22 cellular contexts compared by ENCODE assay signal in genomic region chr12:90627180-90627896, GRCh38.
A peak's percentile ranks its signal among the peaks of the same experiment; 100 is the strongest.
DNase-seq lines count a peak whose midpoint lies in the region; ATAC-seq, FAIRE-seq and TF ChIP-seq lines count a peak whose summit lies in the region.
"Had no signal": no experiment of that assay in that cellular context is flagged by ENCODE, and none has a peak within 500 bp of the region (broad histone marks: within the 10 kb centered on the region; RNA-seq: fewer than 3 reads in every experiment).

No MANE protein-coding gene starts in this region.

- H3K27ac ChIP-seq in GM23248 (0 out of 2 replicates have a peak overlapping the region, but pooled peaks have one; percentile 3), GM12878 (ENCODE audit: control insufficient read depth, insufficient read depth) (no peak overlapping the region), neuronal stem cell (replicated peaks; ENCODE audit: low read length) (no peak overlapping the region)
- H3K27ac ChIP-seq: left ventricle myocardium inferior, Peyer's patch, upper lobe of left lung had no signal

- no peaks in the 10 kb centered on the region for H3K79me1 ChIP-seq in neuronal stem cell (ENCODE audit: low read depth, low read length)

- H3K14ac ChIP-seq in neuronal stem cell (ENCODE audit: low read length), result no peak overlapping the region

- H3K36me3 ChIP-seq in GM23248 (ENCODE audit: low read depth), result no peaks in the 10 kb centered on the region
- H3K36me3 ChIP-seq in MG63, result no peaks in the 10 kb centered on the region
- H3K36me3 ChIP-seq in GM12878 (ENCODE audit: control insufficient read depth in 2 of 2, insufficient read depth in 2 of 2, low read length in 1 of 2), result no peaks in the 10 kb centered on the region
- H3K36me3 ChIP-seq in neuronal stem cell (replicated peaks in 1 of 2; ENCODE audit: control insufficient read depth in 2 of 2, insufficient read depth in 2 of 2, low read length in 2 of 2), result no peaks in the 10 kb centered on the region
- H3K36me3 ChIP-seq: left ventricle myocardium inferior, Peyer's patch, upper lobe of left lung had no signal

- H3K79me2 ChIP-seq in GM23248 (ENCODE audit: insufficient read depth) (no peaks in the 10 kb centered on the region), GM12878 (ENCODE audit: control insufficient read depth, insufficient read depth, low read length) (no peaks in the 10 kb centered on the region)

- RAD21 ChIA-PET in GM12878 (lab: Charles Lee; ENCODE audit: unreplicated experiment), result no interaction called here

- SMC1A ChIA-PET in GM12878 (lab: Charles Lee; ENCODE audit: uncharacterized antibody, unreplicated experiment), result no interaction called here

- ATAC-seq in GM12878 (no peak; the same call in 2 of the 3 replicates), HG02763 (IDR thresholded peaks at IDR 0.05; ENCODE audit: unreplicated experiment) (no peak)
- ATAC-seq: activated CD4-positive, alpha-beta T cell treated with anti-CD3 and anti-CD28 coated beads for 36 hours had no signal

- WGBS in GM23248 (ENCODE audit: low coverage in 1 of 2, low lambda C conversion rate in 2 of 2, missing lambda C conversion rate in 2 of 2), 2 experiments, result 60 to 64% methylated on average over 6 of the region's 6 CpGs
- 49% methylated on average over 6 of the region's 6 CpGs for WGBS in GM12878 (ENCODE audit: insufficient coverage, insufficient replicate concordance, low lambda C conversion rate, missing lambda C conversion rate)
- no CpG with 5 or more reads among the region's 6 CpGs for WGBS in neuronal stem cell (ENCODE audit: extremely low coverage in 2 of 2, insufficient read length in 2 of 2, insufficient replicate concordance in 1 of 2), 2 donors

- TF ChIP-seq CTCF in GM12878 (IDR thresholded peaks at IDR 0.05 in 2 of 3, conservative IDR thresholded peaks at IDR 0.05 in 1 of 3; ENCODE audit: control insufficient read depth in 2 of 3, extremely low read depth in 1 of 3, insufficient read depth in 1 of 3, low read depth in 3 of 3, low read length in 3 of 3), result no peak

- TF ChIP-seq EP300 in GM12878 (IDR thresholded peaks at IDR 0.05; ENCODE audit: borderline replicate concordance in 1 of 2, control insufficient read depth in 1 of 2, low read depth in 2 of 2, low read length in 2 of 2), result no peak

- H2AK5ac ChIP-seq in neuronal stem cell (ENCODE audit: low read depth, low read length), result no peak overlapping the region

- H2BK12ac ChIP-seq in neuronal stem cell (ENCODE audit: low read length), result no peak overlapping the region

- H3K9me2 ChIP-seq in GM23248 (ENCODE audit: insufficient read depth), result no peaks in the 10 kb centered on the region

- no peak overlapping the region for H3K23ac ChIP-seq in neuronal stem cell (ENCODE audit: low read depth, low read length, poor library complexity)

- H2BK5ac ChIP-seq in neuronal stem cell (ENCODE audit: low read length), result no peak overlapping the region

- H2AFZ ChIP-seq in GM23248 (peak overlapping the region; percentile 23), GM12878 (ENCODE audit: control insufficient read depth, low read depth, low read length) (no peak overlapping the region), neuronal stem cell (ENCODE audit: low read length) (peak overlapping the region; percentile 60)

- no peak overlapping the region for H3K18ac ChIP-seq in neuronal stem cell (ENCODE audit: low read length)

- H3K4me1 ChIP-seq in GM23248 (ENCODE audit: insufficient read depth) (peaks cover 7% of the 10 kb centered on the region; the same call in 1 of the 2 replicates), GM12878 (ENCODE audit: control insufficient read depth, insufficient read depth, low read length) (no peaks in the 10 kb centered on the region), neuronal stem cell (ENCODE audit: control insufficient read depth in 2 of 2, insufficient read depth in 1 of 2, low read depth in 1 of 2, low read length in 2 of 2) (peaks cover 0 to 1% of the 10 kb centered on the region in 2 donors)
- H3K4me1 ChIP-seq: left ventricle myocardium inferior, Peyer's patch, upper lobe of left lung had no signal

- no peak overlapping the region for H4K8ac ChIP-seq in neuronal stem cell (ENCODE audit: low read depth, low read length)

- H4K20me1 ChIP-seq in GM23248 (ENCODE audit: insufficient read depth) (no peaks in the 10 kb centered on the region), GM12878 (ENCODE audit: control insufficient read depth, insufficient read depth) (no peaks in the 10 kb centered on the region)

- H3K4me3 ChIP-seq in GM23248 (no peak overlapping the region), MG63 (no peak overlapping the region), GM12878 (no peak overlapping the region), neuronal stem cell (ENCODE audit: low read length in 2 of 2) (no peak overlapping the region)
- H3K4me3 ChIP-seq: left ventricle myocardium inferior, Peyer's patch, upper lobe of left lung had no signal

- H3F3A ChIP-seq in GM23248 (ENCODE audit: insufficient read depth), result no peaks in the 10 kb centered on the region

- POLR2A ChIA-PET in GM12878 (lab: Charles Lee), result no interaction called here

- BruUV-seq in GM12878 (replicated peaks; lab: Mats Ljungman, UMichigan), result no TSS peak

- in situ Hi-C loops in GM23248 (cut with MboI), result no loop called here
- in situ Hi-C loops in GM12878 (cut with MboI), result no loop called here

- H3K27me3 ChIP-seq in GM23248 (replicated peaks; ENCODE audit: insufficient read depth), result no peaks in the 10 kb centered on the region
- no peaks in the 10 kb centered on the region for H3K27me3 ChIP-seq in MG63
- no peaks in the 10 kb centered on the region for H3K27me3 ChIP-seq in GM12878 (replicated peaks in 1 of 2; ENCODE audit: control insufficient read depth in 2 of 2, insufficient read depth in 2 of 2, low read length in 1 of 2)
- H3K27me3 ChIP-seq in neuronal stem cell (ENCODE audit: control insufficient read depth in 3 of 3, insufficient read depth in 3 of 3, low read depth in 1 of 3, low read length in 3 of 3), result no peaks in the 10 kb centered on the region
- H3K27me3 ChIP-seq: Peyer's patch, upper lobe of left lung had no signal

- H2BK15ac ChIP-seq in neuronal stem cell (ENCODE audit: low read length), result no peak overlapping the region

- no peak for TF ChIP-seq POLR2A in GM12878 (IDR thresholded peaks at IDR 0.05; ENCODE audit: low read depth, low read length)

- TF ChIP-seq RAD21 in GM12878 (IDR thresholded peaks at IDR 0.05; ENCODE audit: insufficient read depth, low read depth, low read length), result no peak

- H3K9me3 ChIP-seq in GM23248 (ENCODE audit: low read depth), result no peaks in the 10 kb centered on the region
- no peaks in the 10 kb centered on the region for H3K9me3 ChIP-seq in MG63
- no peaks in the 10 kb centered on the region for H3K9me3 ChIP-seq in GM12878 (replicated peaks; ENCODE audit: control insufficient read depth, insufficient read depth, low read length)
- H3K9me3 ChIP-seq in neuronal stem cell (replicated peaks in 1 of 2; ENCODE audit: control insufficient read depth in 2 of 2, insufficient read depth in 1 of 2, low read depth in 1 of 2, low read length in 2 of 2), result no peaks in the 10 kb centered on the region
- H3K9me3 ChIP-seq: left ventricle myocardium inferior, Peyer's patch, upper lobe of left lung had no signal

- H3K4ac ChIP-seq in neuronal stem cell (ENCODE audit: low read length), result no peak overlapping the region

- H3K9ac ChIP-seq in GM23248 (no peak overlapping the region), GM12878 (ENCODE audit: control insufficient read depth, insufficient read depth, low read length) (no peak overlapping the region), neuronal stem cell (ENCODE audit: low read depth, low read length, poor library complexity) (no peak overlapping the region)

- peak; percentile 50 for DNase-seq in GM23248
- DNase-seq in MG63, result peak; percentile 4
- DNase-seq in GM12878 (ENCODE audit: low read depth, low spot score), result no peak
- DNase-seq in neuronal stem cell (ENCODE audit: low spot score), result no peak
- DNase-seq in GOT3 (lab: John Stamatoyannopoulos, UW), result no peak
- DNase-seq in NCI-H526 treated with DMSO at 0.1 percent for 48 hours (lab: John Stamatoyannopoulos, UW), result no peak
- DNase-seq in NCI-H187 (lab: John Stamatoyannopoulos, UW), result no peak
- DNase-seq: activated CD4-positive, alpha-beta T cell treated with anti-CD3 and anti-CD28 coated beads for 36 hours; activated naive CD8-positive, alpha-beta T cell treated with anti-CD3 and anti-CD28 coated beads for 36 hours; activated T-cell treated with anti-CD3 and anti-CD28 coated beads for 4 hours; CD4-positive, CD25-positive, alpha-beta regulatory T cell; EL; erythroblast; hippocampal formation; left ventricle myocardium inferior; NCI-H1092; NCI-H510A treated with DMSO at 0.1 percent for 48 hours; Peyer's patch; stimulated activated CD4-positive, alpha-beta T cell treated with anti-CD3 and anti-CD28 coated beads, Interleukin-4, amount 100 ng/mL, for 24 hours; upper lobe of left lung had no signal

- no peak overlapping the region for H3K4me2 ChIP-seq in GM23248 (ENCODE audit: unreplicated experiment)
- no peak overlapping the region for H3K4me2 ChIP-seq in GM12878 (ENCODE audit: control insufficient read depth, insufficient read depth)
- H3K4me2 ChIP-seq in neuronal stem cell (ENCODE audit: insufficient read depth, low read length, poor library complexity, severe bottlenecking), result no peak overlapping the region

- no peak overlapping the region for H2BK120ac ChIP-seq in neuronal stem cell (ENCODE audit: low read depth, low read length)

- CTCF ChIA-PET in GM12878 (lab: Yijun Ruan, JAX), result no interaction called here

- intact Hi-C loops in GM12878 (cut with micrococcal nuclease; ENCODE audit: unreplicated experiment), result no loop called here

- FAIRE-seq in GM12878 (lab: Jason Lieb, UNC), result peak; percentile 38
- FAIRE-seq: HTR-8/SVneo had no signal

- no peak overlapping the region for H4K91ac ChIP-seq in neuronal stem cell (ENCODE audit: low read depth, low read length, poor library complexity)

TF ChIP-seq in GM12878, 131 proteins besides CTCF, POLR2A, EP300 and RAD21 (continues in another document):
- no peak for TF ChIP-seq MEF2B (IDR thresholded peaks at IDR 0.05; ENCODE audit: partially characterized antibody, poor library complexity, severe bottlenecking)
- TF ChIP-seq ELK1 (IDR thresholded peaks at IDR 0.05; ENCODE audit: low read depth, low read length), result no peak
- TF ChIP-seq PAX8 (IDR thresholded peaks at IDR 0.05), result no peak

Comparison
In these comparisons a context has a peak if more than half of its experiments do, and no peak if none do; other contexts are left out.
1. DNase-seq: peak in GM23248 (single experiment) and MG63 (single experiment); none in GM12878 (single experiment), neuronal stem cell (single experiment), GOT3 (single experiment), NCI-H526 treated with DMSO at 0.1 percent for 48 hours (single experiment) and NCI-H187 (0 of 2).